8 cellular contexts compared by ENCODE assay signal in the genomic region with DNA sequence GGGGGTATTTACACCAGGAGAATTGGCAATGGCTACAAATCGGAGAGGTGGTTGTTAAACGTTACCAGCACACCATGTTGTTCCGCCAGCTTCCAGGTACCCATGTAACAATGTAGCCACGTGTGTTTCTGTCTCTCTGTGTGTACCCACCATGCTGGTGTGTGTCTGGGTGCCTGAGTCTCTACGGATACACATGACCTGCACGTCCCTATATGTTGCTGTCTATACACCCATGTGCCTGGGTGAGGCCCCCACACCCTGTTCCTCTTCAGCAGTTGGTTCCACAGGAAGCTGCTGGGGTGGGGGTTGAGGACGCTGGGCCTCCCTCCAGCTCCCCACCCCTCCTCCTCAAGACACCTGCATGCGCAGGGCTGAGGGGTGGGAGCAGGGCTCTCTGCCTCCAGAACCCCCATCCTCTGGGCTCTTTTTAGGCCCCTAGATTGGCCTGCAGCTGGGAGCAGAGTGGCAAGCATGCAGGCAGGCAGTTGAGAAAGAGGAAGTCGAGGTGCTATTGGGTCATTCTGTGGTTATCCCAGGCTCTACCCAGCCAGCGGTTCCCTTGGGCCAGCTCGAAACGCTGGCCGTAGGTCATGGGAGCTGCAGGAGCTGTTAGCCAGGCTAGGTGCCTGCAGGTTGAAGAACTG. TPM values are rescaled to one million over a fixed set of nuclear protein-coding genes. Genes with fewer than 3 reads are reported as not detected.
A peak's percentile ranks its signal among the peaks of the same experiment; 100 is the strongest.
DNase-seq lines count a peak whose midpoint lies in the region; ATAC-seq and TF ChIP-seq lines count a peak whose summit lies in the region.

A gene (plus strand): TSS at position 351 of the 644 bp plus-strand sequence. CDS start 13,954 bp downstream, outside the sequence.

- H3K9me2 ChIP-seq in GM23248 (ENCODE audit: insufficient read depth): no peaks in the 10 kb centered on the region

- no peaks in the 10 kb centered on the region for H3K36me3 ChIP-seq in left lung
- H3K36me3 ChIP-seq in GM23248 (ENCODE audit: low read depth): no peaks in the 10 kb centered on the region

- no peaks in the 10 kb centered on the region for H3K79me2 ChIP-seq in GM23248 (ENCODE audit: insufficient read depth)

- intact Hi-C loops in left lung (cut with DNase I): no loop called here

- no peaks in the 10 kb centered on the region for H3K27me3 Mint-ChIP-seq in activated naive CD8-positive, alpha-beta T cell
- H3K27me3 Mint-ChIP-seq in stimulated activated naive CD8-positive, alpha-beta T cell treated with anti-CD3 and anti-CD28 coated beads, Interleukin-15, amount 100 ng/mL, for 72 hours: no peaks in the 10 kb centered on the region

- peaks cover 7% of the 10 kb centered on the region for H3K36me3 Mint-ChIP-seq in activated naive CD8-positive, alpha-beta T cell

- no peak for TF ChIP-seq CTCF in GM10248 (IDR thresholded peaks at IDR 0.05; ENCODE audit: control extremely low read depth, extremely low read depth, low read depth, missing control alignments)
- TF ChIP-seq CTCF in left lung (IDR thresholded peaks at IDR 0.05): no peak

- H3K4me1 ChIP-seq in left lung: peaks cover 0 to 42% of the 10 kb centered on the region in 2 donors
- H3K4me1 ChIP-seq in GM23248 (ENCODE audit: insufficient read depth): no peaks in the 10 kb centered on the region

- H3K4me3 Mint-ChIP-seq in activated naive CD8-positive, alpha-beta T cell: peak within 1 kb of the TSS; percentile 89
- peak within 1 kb of the TSS; percentile 85 to 87 for H3K4me3 Mint-ChIP-seq in stimulated activated naive CD8-positive, alpha-beta T cell treated with anti-CD3 and anti-CD28 coated beads, Interleukin-15, amount 100 ng/mL, for 72 hours

- H3K4me3 ChIP-seq in left lung (peak within 1 kb of the TSS in 1 of 2 donors; percentile 31), GM23248 (no peak within 1 kb of the TSS)

- CTCF ChIA-PET in GM10248 (lab: Yijun Ruan, JAX): interaction anchor here (0.7 to 4.3 kb wide), 11 partner anchors 7 to 452 kb away, joined by 3 to 19 read pairs (median 3); no protein-coding TSS in a partner anchor

- in situ Hi-C loops in GM23248 (cut with MboI): loop anchor here (25.0 kb wide), 1 partner anchor 236 kb away; no protein-coding TSS in a partner anchor

- H3K4me1 Mint-ChIP-seq in activated naive CD8-positive, alpha-beta T cell (ENCODE audit: low read depth): peaks cover 68% of the 10 kb centered on the region
- H3K4me1 Mint-ChIP-seq in stimulated activated naive CD8-positive, alpha-beta T cell treated with anti-CD3 and anti-CD28 coated beads, Interleukin-15, amount 100 ng/mL, for 72 hours: peaks cover 68% of the 10 kb centered on the region

- H3K27me3 ChIP-seq in left lung (no peaks in the 10 kb centered on the region), GM23248 (replicated peaks; ENCODE audit: insufficient read depth) (no peaks in the 10 kb centered on the region)

- ATAC-seq in left lung: peak; percentile 80
- ATAC-seq in stimulated activated naive CD8-positive, alpha-beta T cell treated with anti-CD3 and anti-CD28 coated beads, Interleukin-15, amount 100 ng/mL, for 72 hours: peak; percentile 80

- POLR2A ChIA-PET in GM10248 (lab: Yijun Ruan, JAX): interaction anchor here (0.6 kb wide), 1 partner anchor 520 kb away, joined by 3 read pairs; no protein-coding TSS in a partner anchor

- H3K27ac ChIP-seq in left lung: peak within 1 kb of the TSS in 1 of 2 donors; percentile 82
- no peak within 1 kb of the TSS for H3K27ac ChIP-seq in GM23248

- DNase-seq in GM10248 (ENCODE audit: extremely low spot score): peak; percentile 65
- peak; percentile 86 for DNase-seq in SIG-M5 (lab: John Stamatoyannopoulos, UW)
- DNase-seq in left lung: peak; percentile 73 to 88
- peak in 1 of 2 donors; percentile 59 for DNase-seq in stimulated activated naive CD8-positive, alpha-beta T cell treated with anti-CD3 and anti-CD28 coated beads, Interleukin-15, amount 100 ng/mL, for 72 hours
- DNase-seq in NCI-H2107 (lab: John Stamatoyannopoulos, UW): no peak
- DNase-seq in NCI-H1105 treated with DMSO at 0.1 percent for 48 hours (lab: John Stamatoyannopoulos, UW): no peak
- DNase-seq in GM23248: no peak

- peaks cover 5% of the 10 kb centered on the region for H3K9me3 Mint-ChIP-seq in activated naive CD8-positive, alpha-beta T cell (ENCODE audit: low read depth)
- H3K9me3 Mint-ChIP-seq in stimulated activated naive CD8-positive, alpha-beta T cell treated with anti-CD3 and anti-CD28 coated beads, Interleukin-15, amount 100 ng/mL, for 72 hours: peaks cover 12 to 18% of the 10 kb centered on the region in 2 donors

- no peak within 1 kb of the TSS for H3K4me2 ChIP-seq in GM23248 (ENCODE audit: unreplicated experiment)

- H3F3A ChIP-seq in GM23248 (ENCODE audit: insufficient read depth): no peaks in the 10 kb centered on the region

- no peak within 1 kb of the TSS for H3K9ac ChIP-seq in GM23248

- peak within 1 kb of the TSS; percentile 97 for H3K27ac Mint-ChIP-seq in activated naive CD8-positive, alpha-beta T cell
- H3K27ac Mint-ChIP-seq in stimulated activated naive CD8-positive, alpha-beta T cell treated with anti-CD3 and anti-CD28 coated beads, Interleukin-15, amount 100 ng/mL, for 72 hours: peak within 1 kb of the TSS; percentile 94 to 97

- no peaks in the 10 kb centered on the region for H4K20me1 ChIP-seq in GM23248 (ENCODE audit: insufficient read depth)

- 54 to 61% methylated on average over 13 of the region's 13 CpGs for WGBS in GM23248 (ENCODE audit: low coverage in 1 of 2, low lambda C conversion rate in 2 of 2, missing lambda C conversion rate in 2 of 2), 2 experiments

- H2AFZ ChIP-seq in GM23248: no peak within 1 kb of the TSS

- peaks cover 0 to 9% of the 10 kb centered on the region in 2 donors for H3K9me3 ChIP-seq in left lung
- no peaks in the 10 kb centered on the region for H3K9me3 ChIP-seq in GM23248 (ENCODE audit: low read depth)

RNA-seq across cellular contexts. Expression of the gene that starts here (rescaled TPM):
- 10 to 100 TPM; 42.8 to 61.2 TPM for total RNA-seq in left lung
- total RNA-seq in GM23248 (2014; rRNA removed; shearing (Covaris generic)): 23.3 and 33.8 TPM in 2 replicates
- polyA plus RNA-seq in GM23248 (2016; fragmentation: Nextera tagmentation; extraction: Ambion mirVana): 9.5 and 10.6 TPM in 2 replicates

Comparison
In these comparisons a context has a peak if more than half of its experiments do, and no peak if none do; other contexts are left out.
1. DNase-seq: peak in GM10248 (single experiment), SIG-M5 (single experiment) and left lung (2 of 2); none in NCI-H2107 (single experiment), NCI-H1105 treated with DMSO at 0.1 percent for 48 hours (single experiment) and GM23248 (single experiment).